ENCODE assay signal across 2 cellular contexts in genomic region chr1:24754229-24754628, GRCh38.
TF ChIP-seq lines count a peak whose summit lies in the region.

No MANE protein-coding gene starts in this region.

TF ChIP-seq in HEK293, 187 proteins besides CTCF, POLR2A, EP300 and RAD21:
- TF ChIP-seq PBX3 (CRISPR knock-in tag; IDR thresholded peaks at IDR 0.05) (no peak), ZNF600 (tag by site-specific recombination; IDR thresholded peaks at IDR 0.05) (peak; percentile 79; the same call in 1 of the 2 replicates), ZNF335 (tag by site-specific recombination; conservative IDR thresholded peaks at IDR 0.05) (no peak), ZNF175 (tag by site-specific recombination; IDR thresholded peaks at IDR 0.05) (no peak), IKZF3 (tag by site-specific recombination; IDR thresholded peaks at IDR 0.05) (peak; percentile 35; the same call in 1 of the 2 replicates)

TF ChIP-seq in GM12878, 131 proteins besides CTCF, POLR2A, EP300 and RAD21:
- no peak for TF ChIP-seq GATAD2B (conservative IDR thresholded peaks at IDR 0.05; ENCODE audit: low read depth)
- no peak for TF ChIP-seq LARP7 (IDR thresholded peaks at IDR 0.05)
- TF ChIP-seq EED (IDR thresholded peaks at IDR 0.05; ENCODE audit: low read depth) = 0 out of 2 replicates have a peak, but pooled peaks have one; percentile 18
- no peak for TF ChIP-seq MEF2B (IDR thresholded peaks at IDR 0.05; ENCODE audit: partially characterized antibody, poor library complexity, severe bottlenecking)
- no peak for TF ChIP-seq STAT3 (IDR thresholded peaks at IDR 0.05; ENCODE audit: low read depth, low read length)
- TF ChIP-seq HDGF (IDR thresholded peaks at IDR 0.05) = 0 out of 2 replicates have a peak, but pooled peaks have one; percentile 26
- TF ChIP-seq E2F4 (IDR thresholded peaks at IDR 0.05; ENCODE audit: low read depth, low read length) = no peak
- TF ChIP-seq, protein P1, sequence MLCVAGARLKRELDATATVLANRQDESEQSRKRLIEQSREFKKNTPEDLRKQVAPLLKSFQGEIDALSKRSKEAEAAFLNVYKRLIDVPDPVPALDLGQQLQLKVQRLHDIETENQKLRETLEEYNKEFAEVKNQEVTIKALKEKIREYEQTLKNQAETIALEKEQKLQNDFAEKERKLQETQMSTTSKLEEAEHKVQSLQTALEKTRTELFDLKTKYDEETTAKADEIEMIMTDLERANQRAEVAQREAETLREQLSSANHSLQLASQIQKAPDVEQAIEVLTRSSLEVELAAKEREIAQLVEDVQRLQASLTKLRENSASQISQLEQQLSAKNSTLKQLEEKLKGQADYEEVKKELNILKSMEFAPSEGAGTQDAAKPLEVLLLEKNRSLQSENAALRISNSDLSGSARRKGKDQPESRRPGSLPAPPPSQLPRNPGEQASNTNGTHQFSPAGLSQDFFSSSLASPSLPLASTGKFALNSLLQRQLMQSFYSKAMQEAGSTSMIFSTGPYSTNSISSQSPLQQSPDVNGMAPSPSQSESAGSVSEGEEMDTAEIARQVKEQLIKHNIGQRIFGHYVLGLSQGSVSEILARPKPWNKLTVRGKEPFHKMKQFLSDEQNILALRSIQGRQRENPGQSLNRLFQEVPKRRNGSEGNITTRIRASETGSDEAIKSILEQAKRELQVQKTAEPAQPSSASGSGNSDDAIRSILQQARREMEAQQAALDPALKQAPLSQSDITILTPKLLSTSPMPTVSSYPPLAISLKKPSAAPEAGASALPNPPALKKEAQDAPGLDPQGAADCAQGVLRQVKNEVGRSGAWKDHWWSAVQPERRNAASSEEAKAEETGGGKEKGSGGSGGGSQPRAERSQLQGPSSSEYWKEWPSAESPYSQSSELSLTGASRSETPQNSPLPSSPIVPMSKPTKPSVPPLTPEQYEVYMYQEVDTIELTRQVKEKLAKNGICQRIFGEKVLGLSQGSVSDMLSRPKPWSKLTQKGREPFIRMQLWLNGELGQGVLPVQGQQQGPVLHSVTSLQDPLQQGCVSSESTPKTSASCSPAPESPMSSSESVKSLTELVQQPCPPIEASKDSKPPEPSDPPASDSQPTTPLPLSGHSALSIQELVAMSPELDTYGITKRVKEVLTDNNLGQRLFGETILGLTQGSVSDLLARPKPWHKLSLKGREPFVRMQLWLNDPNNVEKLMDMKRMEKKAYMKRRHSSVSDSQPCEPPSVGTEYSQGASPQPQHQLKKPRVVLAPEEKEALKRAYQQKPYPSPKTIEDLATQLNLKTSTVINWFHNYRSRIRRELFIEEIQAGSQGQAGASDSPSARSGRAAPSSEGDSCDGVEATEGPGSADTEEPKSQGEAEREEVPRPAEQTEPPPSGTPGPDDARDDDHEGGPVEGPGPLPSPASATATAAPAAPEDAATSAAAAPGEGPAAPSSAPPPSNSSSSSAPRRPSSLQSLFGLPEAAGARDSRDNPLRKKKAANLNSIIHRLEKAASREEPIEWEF (IDR thresholded peaks at IDR 0.05; ENCODE audit: insufficient replicate concordance, low read depth, low read length) = no peak
- no peak for TF ChIP-seq MXI1 (IDR thresholded peaks at IDR 0.05; ENCODE audit: low read depth, low read length)
- 0 out of 4 replicates have a peak, but pooled peaks of 1 of the 2 experiments have one; percentile 13 for TF ChIP-seq IKZF2 (IDR thresholded peaks at IDR 0.05)
- TF ChIP-seq, protein P2, sequence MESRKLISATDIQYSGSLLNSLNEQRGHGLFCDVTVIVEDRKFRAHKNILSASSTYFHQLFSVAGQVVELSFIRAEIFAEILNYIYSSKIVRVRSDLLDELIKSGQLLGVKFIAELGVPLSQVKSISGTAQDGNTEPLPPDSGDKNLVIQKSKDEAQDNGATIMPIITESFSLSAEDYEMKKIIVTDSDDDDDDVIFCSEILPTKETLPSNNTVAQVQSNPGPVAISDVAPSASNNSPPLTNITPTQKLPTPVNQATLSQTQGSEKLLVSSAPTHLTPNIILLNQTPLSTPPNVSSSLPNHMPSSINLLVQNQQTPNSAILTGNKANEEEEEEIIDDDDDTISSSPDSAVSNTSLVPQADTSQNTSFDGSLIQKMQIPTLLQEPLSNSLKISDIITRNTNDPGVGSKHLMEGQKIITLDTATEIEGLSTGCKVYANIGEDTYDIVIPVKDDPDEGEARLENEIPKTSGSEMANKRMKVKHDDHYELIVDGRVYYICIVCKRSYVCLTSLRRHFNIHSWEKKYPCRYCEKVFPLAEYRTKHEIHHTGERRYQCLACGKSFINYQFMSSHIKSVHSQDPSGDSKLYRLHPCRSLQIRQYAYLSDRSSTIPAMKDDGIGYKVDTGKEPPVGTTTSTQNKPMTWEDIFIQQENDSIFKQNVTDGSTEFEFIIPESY (IDR thresholded peaks at IDR 0.05) = no peak
- TF ChIP-seq YBX1 (IDR thresholded peaks at IDR 0.05) = no peak
- no peak for TF ChIP-seq ATF7 (IDR thresholded peaks at IDR 0.05; ENCODE audit: low read depth)
- no peak for TF ChIP-seq SIN3A (IDR thresholded peaks at IDR 0.05; ENCODE audit: low read depth, low read length)
- peak; percentile 39; the same call in 1 of the 2 replicates for TF ChIP-seq IKZF1 (conservative IDR thresholded peaks at IDR 0.05)
TF ChIP-seq in GM12878: peak in this region for 4.
